In the genomic region with DNA sequence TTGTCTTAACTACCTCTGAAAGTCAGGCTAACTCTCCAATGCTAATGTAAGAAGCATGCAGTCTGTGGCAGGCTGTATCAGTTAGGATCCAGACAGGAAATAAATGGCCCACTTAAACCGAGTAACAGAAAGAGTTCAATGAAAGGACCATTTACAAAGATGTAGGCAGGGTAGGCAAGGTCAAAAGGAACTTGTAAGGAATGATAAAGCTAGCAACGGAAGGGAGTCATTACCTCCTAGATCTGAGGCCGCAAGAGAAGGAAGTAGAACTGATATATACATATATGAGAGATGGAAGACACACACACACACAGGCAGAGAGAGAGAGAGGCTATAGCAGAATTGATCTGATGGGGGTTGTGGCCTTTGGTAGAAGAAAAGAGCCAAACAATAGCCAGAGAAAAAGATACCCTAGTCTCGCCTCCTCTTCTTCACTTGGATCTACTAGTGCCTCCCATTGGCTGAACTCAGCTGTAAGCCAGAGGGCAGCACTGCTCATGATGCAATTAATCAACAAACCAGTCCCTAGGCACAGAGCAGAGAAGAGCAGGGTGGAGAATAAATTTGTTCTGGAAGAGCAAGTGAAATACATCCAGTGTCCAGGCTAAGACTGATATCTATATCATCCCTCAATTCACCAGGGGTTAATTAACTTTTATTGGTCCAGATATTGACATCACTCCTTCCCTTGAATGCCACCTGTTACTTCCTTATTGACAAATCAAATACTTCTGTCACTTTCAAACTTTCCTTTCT, we compare ENCODE assay signal across 10 cellular contexts.
DNase-seq lines count a peak whose midpoint lies in the region; ATAC-seq, FAIRE-seq and TF ChIP-seq lines count a peak whose summit lies in the region.
"Had no signal": no experiment of that assay in that cellular context is flagged by ENCODE, and none has a peak within 500 bp of the region (broad histone marks: within the 10 kb centered on the region; RNA-seq: fewer than 3 reads in every experiment).

No MANE protein-coding gene starts in this region.

- H3K9me3 ChIP-seq in HepG2 (ENCODE audit: low read length): no peaks in the 10 kb centered on the region
- H3K9me3 ChIP-seq: SJSA1 had no signal

- H3K4me1 ChIP-seq in HepG2 (ENCODE audit: insufficient read depth, low read length): peaks cover 29% of the 10 kb centered on the region
- H3K4me1 ChIP-seq: SJSA1 had no signal

- TF ChIP-seq POLR2A in HepG2 (IDR thresholded peaks at IDR 0.05; ENCODE audit: insufficient read depth in 1 of 2, low read depth in 2 of 2, low read length in 2 of 2): no peak

- peak; percentile 83 for ATAC-seq in HepG2
- ATAC-seq in HG02973 (IDR thresholded peaks at IDR 0.05; ENCODE audit: unreplicated experiment): no peak
- no peak for ATAC-seq in HG03135 (IDR thresholded peaks at IDR 0.05; ENCODE audit: unreplicated experiment)

- 55% methylated on average over 4 of the region's 4 CpGs for WGBS in HepG2 (ENCODE audit: low lambda C conversion rate)

- H3K4me3 ChIP-seq in H7 (ENCODE audit: insufficient read depth, low read depth, low read length) (no peak overlapping the region), HepG2 (replicated peaks in 1 of 3; ENCODE audit: insufficient read depth in 1 of 3, low read depth in 2 of 3, low read length in 3 of 3) (no peak overlapping the region)
- H3K4me3 ChIP-seq: lung, SJSA1 had no signal

- no peak for TF ChIP-seq EP300 in HepG2 (IDR thresholded peaks at IDR 0.05; ENCODE audit: low read depth in 2 of 2, low read length in 2 of 2)
- TF ChIP-seq EP300 in HepG2 (CRISPR knock-in tag; IDR thresholded peaks at IDR 0.05; ENCODE audit: borderline replicate concordance): no peak

- H3K36me3 ChIP-seq in H7 (replicated peaks; ENCODE audit: control insufficient read depth, insufficient read depth, low read length): no peaks in the 10 kb centered on the region
- H3K36me3 ChIP-seq in HepG2 (replicated peaks in 1 of 2; ENCODE audit: control insufficient read depth in 1 of 2, insufficient read depth in 2 of 2, low read length in 2 of 2): no peaks in the 10 kb centered on the region
- H3K36me3 ChIP-seq: SJSA1 had no signal

- peak; percentile 45 for TF ChIP-seq CTCF in HepG2 (CRISPR knock-in tag; IDR thresholded peaks at IDR 0.05)

- H3K79me2 ChIP-seq in HepG2 (ENCODE audit: insufficient read depth, low read length): no peaks in the 10 kb centered on the region

- in situ Hi-C loops in SK-MEL-5 (cut with HindIII; ENCODE audit: low pct_unique_long_range_greater_than_20kb, low sequenced_read_pairs) (no loop called here), HepG2 (cut with HindIII; ENCODE audit: extremely low pct_ligation_motif_present, low pct_unique_long_range_greater_than_20kb) (no loop called here)

- intact Hi-C loops in HepG2 (cut with micrococcal nuclease; ENCODE audit: unreplicated experiment): no loop called here

- H3K27me3 ChIP-seq in H7 (ENCODE audit: control insufficient read depth, insufficient read depth, low read length): no peaks in the 10 kb centered on the region; the same call in 1 of the 2 replicates
- 0 out of 5 replicates have a peak, but pooled peaks cover 0 to 4% of the 10 kb centered on the region in 2 experiments for H3K27me3 ChIP-seq in HepG2 (ENCODE audit: control insufficient read depth in 1 of 2, insufficient read depth in 2 of 2, low read length in 2 of 2)
- H3K27me3 ChIP-seq: SJSA1 had no signal

- CTCF ChIA-PET in HepG2 (lab: Yijun Ruan, JAX; ENCODE audit: low intra/inter-chr PET ratio, low total read pairs): no interaction called here

- POLR2A ChIA-PET in HepG2 (lab: Yijun Ruan, JAX): no interaction called here

- no peaks in the 10 kb centered on the region for H4K20me1 ChIP-seq in HepG2 (ENCODE audit: insufficient read depth, low read length)

- no peak overlapping the region for H3K9ac ChIP-seq in HepG2 (ENCODE audit: insufficient read depth, low read depth, low read length)

- BruUV-seq in HepG2 (replicated peaks; lab: Mats Ljungman, UMichigan): no TSS peak

- no peak overlapping the region for H2AFZ ChIP-seq in HepG2 (ENCODE audit: low read length)

- peak; percentile 77 for DNase-seq in DMS53 (lab: John Stamatoyannopoulos, UW)
- DNase-seq in H7: peak; percentile 6
- DNase-seq in SK-MEL-5 (ENCODE audit: low read depth, low spot score): peak; percentile 45
- peak; percentile 11 for DNase-seq in HepG2 (ENCODE audit: low spot score)
- no peak for DNase-seq in NCI-H1105 (lab: John Stamatoyannopoulos, UW)
- no peak for DNase-seq in NCI-H1436 (lab: John Stamatoyannopoulos, UW)

- no peak overlapping the region for H3K27ac ChIP-seq in HepG2 (ENCODE audit: extremely low read length, insufficient read depth, low read length)
- H3K27ac ChIP-seq: SJSA1 had no signal

- no peak for FAIRE-seq in HepG2 (lab: Jason Lieb, UNC)

- H3K4me2 ChIP-seq in HepG2 (ENCODE audit: low read depth, low read length): 0 out of 2 replicates have a peak overlapping the region, but pooled peaks have one; percentile 5

- no peak for TF ChIP-seq RAD21 in HepG2 (CRISPR knock-in tag; IDR thresholded peaks at IDR 0.05)

TF ChIP-seq in HepG2, 621 proteins besides CTCF, POLR2A, EP300 and RAD21:
- peak; percentile 15; the same call in 1 of the 2 replicates for TF ChIP-seq CEBPB (IDR thresholded peaks at IDR 0.05; ENCODE audit: borderline replicate concordance, low read depth, low read length)
- no peak for TF ChIP-seq BHLHE40 (IDR thresholded peaks at IDR 0.05; ENCODE audit: low read length)
- TF ChIP-seq STAG1 (CRISPR knock-in tag; IDR thresholded peaks at IDR 0.05): peak; percentile 25
- TF ChIP-seq CEBPG (CRISPR knock-in tag; IDR thresholded peaks at IDR 0.05): peak; percentile 44
TF ChIP-seq in HepG2: peak in this region for 3.

Comparison
In these comparisons a context has a peak if more than half of its experiments do, and no peak if none do; other contexts are left out.
1. DNase-seq: peak in DMS53 (single experiment), H7 (single experiment), SK-MEL-5 (single experiment) and HepG2 (single experiment); none in NCI-H1105 (single experiment) and NCI-H1436 (single experiment).